ENCODE assay signal across 17 cellular contexts in the genomic region with DNA sequence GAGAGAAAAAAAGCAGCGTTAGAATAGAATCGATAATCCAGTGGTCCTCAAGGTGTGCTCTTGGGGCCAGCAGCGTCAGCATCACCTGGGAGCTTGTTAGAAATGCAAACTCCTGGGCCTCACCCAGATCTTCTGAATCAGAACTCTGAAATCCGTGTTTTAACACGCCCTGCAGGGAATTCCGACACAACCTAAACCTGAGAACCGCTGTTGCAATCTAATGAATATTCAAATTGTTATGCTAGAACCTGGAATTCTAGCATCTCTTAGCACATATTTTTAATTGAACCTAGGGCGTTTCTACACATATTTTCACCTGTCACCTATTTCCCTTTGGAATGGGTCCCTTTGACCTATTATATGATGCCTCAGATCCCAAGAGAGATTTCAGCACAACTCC.
DNase-seq lines count a peak whose midpoint lies in the region; ATAC-seq and TF ChIP-seq lines count a peak whose summit lies in the region.
"Had no signal": no experiment of that assay in that cellular context is flagged by ENCODE, and none has a peak within 500 bp of the region (broad histone marks: within the 10 kb centered on the region; RNA-seq: fewer than 3 reads in every experiment).

No MANE protein-coding gene starts in this region.

- TF ChIP-seq EP300 in sigmoid colon (IDR thresholded peaks at IDR 0.05): no peak

- no peak for TF ChIP-seq POLR2A in sigmoid colon (IDR thresholded peaks at IDR 0.05)

- in situ Hi-C loops in KBM-7 (cut with MboI; ENCODE audit: low pct_unique_long_range_greater_than_20kb, low sequenced_read_pairs): no loop called here

- TF ChIP-seq CTCF in right atrium auricular region (IDR thresholded peaks at IDR 0.05): no peak
- no peak for TF ChIP-seq CTCF in foreskin keratinocyte (conservative IDR thresholded peaks at IDR 0.05)
- TF ChIP-seq CTCF in sigmoid colon (IDR thresholded peaks at IDR 0.05): no peak

- H3K4me1 ChIP-seq in right atrium auricular region (peaks cover 0 to 65% of the 10 kb centered on the region in 2 donors), foreskin keratinocyte (peaks cover 10% of the 10 kb centered on the region), sigmoid colon (peaks cover 0 to 18% (median 15%) of the 10 kb centered on the region in 4 donors)
- H3K4me1 ChIP-seq: SJCRH30 had no signal

- H3K27me3 ChIP-seq in right atrium auricular region: no peaks in the 10 kb centered on the region
- H3K27me3 ChIP-seq in foreskin keratinocyte: no peaks in the 10 kb centered on the region
- H3K27me3 ChIP-seq in sigmoid colon: no peaks in the 10 kb centered on the region

- 14 to 56% methylated on average over 8 of the region's 8 CpGs for WGBS in sigmoid colon, 2 donors

- no peaks in the 10 kb centered on the region for H3K36me3 ChIP-seq in right atrium auricular region
- H3K36me3 ChIP-seq in sigmoid colon: no peaks in the 10 kb centered on the region
- H3K36me3 ChIP-seq: SJCRH30 had no signal

- H3K27ac ChIP-seq in right atrium auricular region (peak overlapping the region; percentile 78 to 81), foreskin keratinocyte (peak overlapping the region; percentile 66), sigmoid colon (peak overlapping the region in 3 of 4 donors; percentile 39 to 68 (median 68))
- H3K27ac ChIP-seq: SJCRH30 had no signal

- H3K4me3 ChIP-seq in right atrium auricular region (no peak overlapping the region), sigmoid colon (no peak overlapping the region)
- H3K4me3 ChIP-seq: SJCRH30 had no signal

- intact Hi-C loops in Right ventricle myocardium superior (cut with DNase I): no loop called here
- intact Hi-C loops in sigmoid colon (cut with DNase I): loop anchor here (10.0 kb wide), 1 partner anchor 97 kb away; no protein-coding TSS in a partner anchor

- no peak for DNase-seq in right atrium auricular region (ENCODE audit: low spot score)
- DNase-seq in Right ventricle myocardium superior: no peak
- peak; percentile 80 to 88 for DNase-seq in foreskin keratinocyte
- no peak for DNase-seq in sigmoid colon
- no peak for DNase-seq in KBM-7
- DNase-seq in stimulated activated CD4-positive, alpha-beta T cell treated with anti-CD3 and anti-CD28 coated beads, Interleukin-15, amount 100 ng/mL, for 24 hours: no peak
- DNase-seq in NCI-H1436 treated with DMSO at 0.1 percent for 48 hours (lab: John Stamatoyannopoulos, UW): no peak
- DNase-seq: activated CD4-positive, alpha-beta T cell treated with anti-CD3 and anti-CD28 coated beads for 48 hours; CD8-positive, alpha-beta T cell; NCI-H2171; NCI-H82; nephron progenitor cell; retina; SJCRH30; stimulated activated CD4-positive, alpha-beta T cell treated with anti-CD3 and anti-CD28 coated beads, Interleukin-4, amount 100 ng/mL, for 4 hours had no signal

- no peak for ATAC-seq in Right ventricle myocardium superior (ENCODE audit: poor library complexity)
- peak; percentile 48 for ATAC-seq in foreskin keratinocyte
- no peak for ATAC-seq in GM19328 (IDR thresholded peaks at IDR 0.05; ENCODE audit: unreplicated experiment)
- ATAC-seq: activated naive CD4-positive, alpha-beta T cell treated with anti-CD3 and anti-CD28 coated beads, Interleukin-2, amount 50 U/mL, for 72 hours; CD8-positive, alpha-beta T cell had no signal

- H3K9me3 ChIP-seq in right atrium auricular region (peaks cover 0 to 7% of the 10 kb centered on the region in 2 donors), sigmoid colon (no peaks in the 10 kb centered on the region)
- H3K9me3 ChIP-seq: SJCRH30 had no signal

Comparison
In these comparisons a context has a peak if more than half of its experiments do, and no peak if none do; other contexts are left out.
1. DNase-seq: peak in foreskin keratinocyte (2 of 2); none in right atrium auricular region (single experiment), Right ventricle myocardium superior (single experiment), sigmoid colon (single experiment), KBM-7 (single experiment), stimulated activated CD4-positive, alpha-beta T cell treated with anti-CD3 and anti-CD28 coated beads, Interleukin-15, amount 100 ng/mL, for 24 hours (single experiment) and NCI-H1436 treated with DMSO at 0.1 percent for 48 hours (single experiment).
2. Peak in every context shown above with its lines, with median percentiles within 50 percentile points of each other: H3K27ac ChIP-seq.